Comparison of ENCODE assay signal across 18 cellular contexts in the genomic region with DNA sequence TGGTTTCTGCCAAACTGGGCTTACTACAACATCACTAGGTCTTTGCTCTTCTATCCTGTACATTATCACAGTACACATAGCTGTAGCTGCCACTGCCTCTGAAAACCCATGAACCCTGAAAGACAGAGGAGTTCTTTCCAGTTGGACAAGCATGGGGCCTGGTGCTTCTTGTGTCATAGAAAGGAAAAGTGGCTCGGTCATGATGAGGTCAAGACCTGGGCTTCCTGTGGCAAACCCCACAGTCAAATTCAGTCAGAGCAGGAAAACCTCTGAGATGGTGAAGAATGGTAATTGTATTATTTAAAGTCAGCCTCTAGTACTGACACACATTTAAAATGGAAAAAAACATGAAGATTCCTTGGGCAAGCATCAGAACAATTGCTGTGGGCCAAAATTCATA.
DNase-seq lines count a peak whose midpoint lies in the region; ATAC-seq lines count a peak whose summit lies in the region.
"Had no signal": no experiment of that assay in that cellular context is flagged by ENCODE, and none has a peak within 500 bp of the region (broad histone marks: within the 10 kb centered on the region; RNA-seq: fewer than 3 reads in every experiment).

No MANE protein-coding gene starts in this region.

- no peak overlapping the region for H3K4me3 Mint-ChIP-seq in activated CD8-positive, alpha-beta memory T cell treated with anti-CD3 and anti-CD28 coated beads, Interleukin-2, amount 10 ng/mL, durations not matched to agents 7 days and 5 days
- H3K4me3 Mint-ChIP-seq: activated CD4-positive, alpha-beta T cell treated with anti-CD3 and anti-CD28 coated beads, Interleukin-2, amount 10 ng/mL, durations not matched to agents 24 days and 14 days; effector memory CD8-positive, alpha-beta T cell had no signal

- peaks cover 5% of the 10 kb centered on the region for H3K4me1 Mint-ChIP-seq in activated CD8-positive, alpha-beta memory T cell treated with anti-CD3 and anti-CD28 coated beads, Interleukin-2, amount 10 ng/mL, durations not matched to agents 7 days and 5 days
- H3K4me1 Mint-ChIP-seq: activated CD4-positive, alpha-beta T cell treated with anti-CD3 and anti-CD28 coated beads, Interleukin-2, amount 10 ng/mL, durations not matched to agents 24 days and 14 days had no signal

- CTCF ChIA-PET in activated CD8-positive, alpha-beta memory T cell treated with anti-CD3 and anti-CD28 coated beads, Interleukin-2, amount 10 ng/mL, durations not matched to agents 7 days and 5 days (lab: Charles Lee) = no interaction called here

- H3K9me3 Mint-ChIP-seq in activated CD8-positive, alpha-beta memory T cell treated with anti-CD3 and anti-CD28 coated beads, Interleukin-2, amount 10 ng/mL, durations not matched to agents 7 days and 5 days (ENCODE audit: low read depth) = no peaks in the 10 kb centered on the region
- H3K9me3 Mint-ChIP-seq: activated CD4-positive, alpha-beta T cell treated with anti-CD3 and anti-CD28 coated beads, Interleukin-2, amount 10 ng/mL, durations not matched to agents 24 days and 14 days had no signal

- no peak overlapping the region for H3K27ac Mint-ChIP-seq in activated CD8-positive, alpha-beta memory T cell treated with anti-CD3 and anti-CD28 coated beads, Interleukin-2, amount 10 ng/mL, durations not matched to agents 7 days and 5 days
- H3K27ac Mint-ChIP-seq: activated CD4-positive, alpha-beta T cell treated with anti-CD3 and anti-CD28 coated beads, Interleukin-2, amount 10 ng/mL, durations not matched to agents 24 days and 14 days; effector memory CD8-positive, alpha-beta T cell had no signal

- ATAC-seq in activated CD8-positive, alpha-beta memory T cell treated with anti-CD3 and anti-CD28 coated beads, Interleukin-2, amount 10 ng/mL, durations not matched to agents 7 days and 5 days = no peak
- peak; percentile 89 for ATAC-seq in GM21619 (IDR thresholded peaks at IDR 0.05; ENCODE audit: unreplicated experiment)
- peak; percentile 85 for ATAC-seq in HG03342 (IDR thresholded peaks at IDR 0.05; ENCODE audit: unreplicated experiment)
- ATAC-seq in stimulated activated naive CD8-positive, alpha-beta T cell treated with anti-CD3 and anti-CD28 coated beads, Interleukin-15, Interleukin-2, amounts not matched to agents 100 U/mL and 50 U/mL, for 24 hours = peak; percentile 36
- ATAC-seq: A549; effector memory CD8-positive, alpha-beta T cell; foreskin keratinocyte; HepG2 had no signal

- peaks cover 13% of the 10 kb centered on the region for H3K27me3 Mint-ChIP-seq in activated CD8-positive, alpha-beta memory T cell treated with anti-CD3 and anti-CD28 coated beads, Interleukin-2, amount 10 ng/mL, durations not matched to agents 7 days and 5 days
- H3K27me3 Mint-ChIP-seq: activated CD4-positive, alpha-beta T cell treated with anti-CD3 and anti-CD28 coated beads, Interleukin-2, amount 10 ng/mL, durations not matched to agents 24 days and 14 days; effector memory CD8-positive, alpha-beta T cell had no signal

- DNase-seq in activated CD8-positive, alpha-beta memory T cell treated with anti-CD3 and anti-CD28 coated beads, Interleukin-2, amount 10 ng/mL, durations not matched to agents 7 days and 5 days = peak; percentile 39
- no peak for DNase-seq in activated CD8-positive, alpha-beta memory T cell treated with anti-CD3 and anti-CD28 coated beads, Interleukin-2, amount 50 U/mL, for 48 hours
- no peak for DNase-seq in stimulated activated naive CD8-positive, alpha-beta T cell treated with anti-CD3 and anti-CD28 coated beads, Interleukin-15, Interleukin-2, amounts not matched to agents 100 U/mL and 50 U/mL, for 24 hours
- DNase-seq in NCI-H774 (lab: John Stamatoyannopoulos, UW) (no peak), iPS-NIHi11 (ENCODE audit: low spot score) (no peak)
- DNase-seq in stimulated activated CD8-positive, alpha-beta memory T cell treated with anti-CD3 and anti-CD28 coated beads, Interleukin-4, amount 100 ng/mL, for 48 hours = no peak
- DNase-seq: activated CD4-positive, alpha-beta T cell treated with anti-CD3 and anti-CD28 coated beads, Interleukin-2, amount 10 ng/mL, durations not matched to agents 24 days and 14 days; activated gamma-delta T cell; Caco-2; effector memory CD8-positive, alpha-beta T cell; foreskin keratinocyte; NCI-H1105 treated with DMSO at 0.1 percent for 48 hours; NCI-H524; T-helper 1 cell had no signal

- H3K36me3 Mint-ChIP-seq in activated CD8-positive, alpha-beta memory T cell treated with anti-CD3 and anti-CD28 coated beads, Interleukin-2, amount 10 ng/mL, durations not matched to agents 7 days and 5 days = peaks cover 1% of the 10 kb centered on the region
